Comparison of ENCODE assay signal across 1 cellular context in the genomic region with DNA sequence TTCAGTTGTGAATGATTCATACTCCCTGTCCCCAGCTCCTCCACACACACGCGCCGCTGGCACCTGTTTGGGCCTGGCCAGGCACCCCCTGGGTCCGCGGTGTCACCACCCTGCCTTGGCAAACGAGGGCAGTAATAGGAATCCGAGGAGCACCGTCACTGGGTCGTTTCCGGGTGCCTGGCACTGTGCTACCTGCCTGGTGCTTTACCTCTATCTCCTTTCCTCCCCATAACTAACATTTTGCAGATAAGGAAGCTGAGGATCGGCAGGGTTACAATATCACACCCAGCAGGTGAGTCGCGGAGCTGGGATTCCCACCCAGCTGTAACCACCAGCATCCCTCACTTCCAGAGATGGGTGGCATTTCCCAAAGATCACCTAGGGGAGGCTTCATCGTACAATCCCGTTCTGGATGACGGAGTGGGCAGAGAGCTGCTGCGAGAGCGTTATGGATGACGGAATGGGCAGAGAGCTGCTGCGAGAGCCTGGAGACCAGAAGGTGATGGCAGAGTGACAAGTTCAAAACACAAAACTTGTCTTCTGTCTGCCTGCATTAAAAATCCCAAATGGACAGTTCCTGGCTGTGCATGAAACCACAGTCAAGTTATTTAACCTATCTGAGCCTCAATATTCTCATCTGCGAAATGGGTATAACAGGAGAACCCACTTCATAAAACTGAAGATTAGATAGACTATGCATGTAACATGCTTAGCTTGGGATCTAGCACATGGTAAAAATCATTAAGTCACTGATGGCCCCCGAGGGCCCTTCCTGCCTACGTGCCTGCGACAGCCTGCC.
A peak's percentile ranks its signal among the peaks of the same experiment; 100 is the strongest.
TF ChIP-seq lines count a peak whose summit lies in the region.

No MANE protein-coding gene starts in this region.

TF ChIP-seq in K562, 482 proteins besides CTCF, POLR2A, EP300 and RAD21:
- no peak for TF ChIP-seq TBP (optimal IDR thresholded peaks at IDR 0.05; ENCODE audit: low read depth, low read length)
- no peak for TF ChIP-seq LEF1 (IDR thresholded peaks at IDR 0.05)
- no peak for TF ChIP-seq KLF10 (CRISPR knock-in tag; IDR thresholded peaks at IDR 0.05)
- TF ChIP-seq FOXO4 (CRISPR knock-in tag; IDR thresholded peaks at IDR 0.05), result no peak
- TF ChIP-seq STAT5A (IDR thresholded peaks at IDR 0.05; ENCODE audit: borderline replicate concordance, low read length), result no peak
- no peak for TF ChIP-seq CTBP1 (IDR thresholded peaks at IDR 0.05; ENCODE audit: borderline replicate concordance)
- no peak for TF ChIP-seq ZNF766 (CRISPR knock-in tag; conservative IDR thresholded peaks at IDR 0.05)
- no peak for TF ChIP-seq XRCC4 (IDR thresholded peaks at IDR 0.05; ENCODE audit: extremely low read depth, insufficient read depth, insufficient read length)
- TF ChIP-seq ADNP (tag; IDR thresholded peaks at IDR 0.05), result 0 out of 2 replicates have a peak, but pooled peaks have one; percentile 32
- TF ChIP-seq SMARCC2 (IDR thresholded peaks at IDR 0.05; ENCODE audit: low read depth), result no peak
- TF ChIP-seq MEIS2 (IDR thresholded peaks at IDR 0.05; ENCODE audit: partially characterized antibody), result no peak
- no peak for TF ChIP-seq TARDBP (IDR thresholded peaks at IDR 0.05)
- TF ChIP-seq KAT7 (CRISPR knock-in tag; IDR thresholded peaks at IDR 0.05; ENCODE audit: borderline replicate concordance), result no peak
- no peak for TF ChIP-seq TFAM (CRISPR knock-in tag; conservative IDR thresholded peaks at IDR 0.05)
- TF ChIP-seq ARID3A (IDR thresholded peaks at IDR 0.05; ENCODE audit: borderline replicate concordance, low read depth, low read length), result no peak
- TF ChIP-seq RBM25 (IDR thresholded peaks at IDR 0.05; ENCODE audit: low read depth, low read length, severe bottlenecking), result peak; percentile 74
- no peak for TF ChIP-seq TGIF2 (CRISPR knock-in tag; IDR thresholded peaks at IDR 0.05)
- TF ChIP-seq BCOR (IDR thresholded peaks at IDR 0.05), result peak; percentile 37; the same call in 1 of the 2 replicates
- no peak for TF ChIP-seq ZBTB33 (CRISPR knock-in tag; IDR thresholded peaks at IDR 0.05)
